8 cellular contexts compared by ENCODE assay signal in the genomic region with DNA sequence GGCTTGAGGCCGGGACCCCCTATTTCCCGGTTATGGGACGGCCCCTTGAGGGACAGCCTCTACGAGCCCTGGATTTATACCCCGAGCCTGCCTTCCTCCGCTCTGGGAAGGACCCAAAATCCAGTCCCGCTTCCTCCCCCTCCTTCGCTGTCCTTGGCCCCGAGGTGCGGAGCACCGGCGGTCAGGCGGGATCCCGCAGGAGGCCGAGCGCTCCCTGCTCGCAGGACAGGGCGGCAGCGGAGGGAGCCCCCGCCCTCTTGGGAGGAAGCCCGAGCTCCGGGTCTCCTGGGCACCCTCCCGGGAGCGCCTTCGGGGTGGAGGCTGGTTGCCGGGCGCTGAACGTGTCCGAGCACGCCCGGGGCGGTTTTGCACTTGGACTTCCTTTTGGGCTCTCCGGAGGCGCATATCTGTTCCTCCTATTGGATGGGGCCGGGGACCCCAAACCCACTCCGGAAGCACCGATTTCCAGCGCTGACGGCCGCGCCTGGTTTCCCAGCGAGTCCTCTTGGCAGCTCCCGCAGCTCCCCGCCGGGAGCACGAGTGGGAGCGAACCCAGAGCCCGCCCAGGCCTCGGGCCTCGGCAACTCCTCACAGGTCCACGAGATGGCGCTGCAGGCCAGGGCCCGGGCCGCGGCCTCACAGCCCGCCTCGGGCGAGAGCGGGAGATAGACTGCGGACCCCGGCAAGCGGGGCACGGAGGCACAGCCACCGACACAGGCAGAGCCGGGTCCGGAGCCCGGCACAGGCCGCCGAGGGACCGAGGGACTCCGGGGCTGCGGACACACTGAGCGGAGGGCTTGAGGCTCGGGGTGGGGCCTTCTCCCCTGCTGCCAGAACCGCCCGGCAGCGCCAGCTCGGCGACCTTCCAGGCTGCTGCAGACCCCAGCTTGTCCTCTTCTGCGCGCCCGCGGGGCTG. TPM values are rescaled to one million over a fixed set of nuclear protein-coding genes. Genes with fewer than 3 reads are reported as not detected.
A peak's percentile ranks its signal among the peaks of the same experiment; 100 is the strongest.
DNase-seq lines count a peak whose midpoint lies in the region; ATAC-seq and TF ChIP-seq lines count a peak whose summit lies in the region.

No MANE protein-coding gene starts in this region.

- H3K4me3 Mint-ChIP-seq in activated CD4-positive, alpha-beta memory T cell treated with anti-CD3 and anti-CD28 coated beads, Interleukin-2, amount 10 ng/mL, durations not matched to agents 7 days and 5 days = peak overlapping the region; percentile 60

- no peaks in the 10 kb centered on the region for H3K9me3 Mint-ChIP-seq in activated CD4-positive, alpha-beta memory T cell treated with anti-CD3 and anti-CD28 coated beads, Interleukin-2, amount 10 ng/mL, durations not matched to agents 7 days and 5 days

- no peaks in the 10 kb centered on the region for H3K36me3 Mint-ChIP-seq in activated CD4-positive, alpha-beta memory T cell treated with anti-CD3 and anti-CD28 coated beads, Interleukin-2, amount 10 ng/mL, durations not matched to agents 7 days and 5 days (ENCODE audit: low read depth)

- ATAC-seq in GM19023 (IDR thresholded peaks at IDR 0.05; ENCODE audit: unreplicated experiment) (peak; percentile 56), HG03354 (IDR thresholded peaks at IDR 0.05; ENCODE audit: poor library complexity, severe bottlenecking, unreplicated experiment) (peak; percentile 72)

- H3K27me3 Mint-ChIP-seq in activated CD4-positive, alpha-beta memory T cell treated with anti-CD3 and anti-CD28 coated beads, Interleukin-2, amount 10 ng/mL, durations not matched to agents 7 days and 5 days = peaks cover 47% of the 10 kb centered on the region

- POLR2A ChIA-PET in activated CD4-positive, alpha-beta memory T cell treated with anti-CD3 and anti-CD28 coated beads, Interleukin-2, amount 10 ng/mL, durations not matched to agents 7 days and 5 days (lab: Charles Lee) = no interaction called here

- peak; percentile 87 for TF ChIP-seq CTCF in AG09309 (IDR thresholded peaks at IDR 0.05; ENCODE audit: control insufficient read depth, insufficient read depth, low read depth, low read length, missing control alignments)

- peaks cover 23% of the 10 kb centered on the region for H3K4me1 Mint-ChIP-seq in activated CD4-positive, alpha-beta memory T cell treated with anti-CD3 and anti-CD28 coated beads, Interleukin-2, amount 10 ng/mL, durations not matched to agents 7 days and 5 days

- DNase-seq in AG09309 (ENCODE audit: low read depth) (no peak), NCI-H524 (lab: John Stamatoyannopoulos, UW) (peak; percentile 72 to 86), medulla oblongata (ENCODE audit: extremely low spot score) (peak; percentile 89)
- DNase-seq in activated CD4-positive, alpha-beta memory T cell treated with anti-CD3 and anti-CD28 coated beads, Interleukin-2, amount 10 ng/mL, durations not matched to agents 7 days and 5 days = peak; percentile 79
- DNase-seq in effector CD8-positive, alpha-beta T cell (lab: John Stamatoyannopoulos, UW) = peak; percentile 65
- DNase-seq in stimulated activated CD4-positive, alpha-beta T cell treated with anti-CD3 and anti-CD28 coated beads, TNF-alpha, amount 100 ng/mL, for 48 hours (ENCODE audit: low read depth in 3 of 3) = peak; percentile 44 to 62 (median 61)

- peak overlapping the region; percentile 61 for H3K4me3 ChIP-seq in AG09309 (ENCODE audit: control insufficient read depth, low read depth, low read length)

- CTCF ChIA-PET in activated CD4-positive, alpha-beta memory T cell treated with anti-CD3 and anti-CD28 coated beads, Interleukin-2, amount 10 ng/mL, durations not matched to agents 7 days and 5 days (lab: Charles Lee) = interaction anchor here (0.6 to 2.3 kb wide), 22 partner anchors 9 to 666 kb away, joined by 3 to 8 read pairs (median 3); no protein-coding TSS in a partner anchor

- H3K27ac Mint-ChIP-seq in activated CD4-positive, alpha-beta memory T cell treated with anti-CD3 and anti-CD28 coated beads, Interleukin-2, amount 10 ng/mL, durations not matched to agents 7 days and 5 days = no peak overlapping the region

RNA-seq across cellular contexts. Expression of a gene that starts 12.6 kb away (rescaled TPM):
- total RNA-seq in activated CD4-positive, alpha-beta memory T cell treated with anti-CD3 and anti-CD28 coated beads, Interleukin-2, amount 10 ng/mL, durations not matched to agents 7 days and 5 days = not detected

RNA-seq across cellular contexts. Expression of a gene that starts 40.0 kb away (rescaled TPM):
- not detected for total RNA-seq in activated CD4-positive, alpha-beta memory T cell treated with anti-CD3 and anti-CD28 coated beads, Interleukin-2, amount 10 ng/mL, durations not matched to agents 7 days and 5 days
